ENCODE assay signal across 1 cellular context in the genomic region with DNA sequence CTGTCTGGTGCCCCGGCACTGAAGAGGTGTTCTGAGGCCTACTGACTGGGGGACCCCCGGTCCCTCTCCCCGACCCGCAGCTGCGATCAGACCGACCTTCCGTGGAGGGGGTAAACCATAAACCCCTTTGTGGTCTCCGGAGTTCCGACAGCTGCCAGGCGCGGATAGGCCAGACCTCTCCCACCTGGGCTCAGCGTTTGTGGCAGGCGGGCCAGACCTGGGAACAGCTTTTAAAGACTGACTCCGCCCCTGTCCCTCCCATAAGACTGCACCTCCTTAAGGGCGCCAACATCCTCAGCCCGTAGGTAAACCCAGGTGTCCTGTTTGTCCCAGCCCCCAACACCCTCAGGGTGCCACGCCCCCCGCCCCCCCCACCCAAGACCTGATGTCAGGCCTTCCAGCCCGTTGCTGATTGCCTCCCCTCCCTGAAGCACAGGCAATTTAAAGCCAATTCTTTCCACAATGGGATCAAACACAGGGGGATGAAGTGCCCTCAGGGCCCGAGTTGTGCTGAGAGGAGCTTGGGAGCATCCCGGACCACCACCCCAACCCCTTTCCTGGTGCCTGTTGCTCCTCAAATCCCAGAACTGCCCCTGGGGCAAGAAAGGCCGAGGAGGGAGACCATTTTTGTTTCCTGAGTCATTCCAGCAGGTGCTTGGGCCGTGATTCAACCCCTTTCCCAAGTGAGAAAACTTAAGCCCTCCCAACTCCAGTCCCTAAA.
TF ChIP-seq lines count a peak whose summit lies in the region.

TSS of gene SOX15 (minus strand) at position 204 of the 721 bp plus-strand sequence. CDS start 418 bp downstream, outside the sequence.

TF ChIP-seq in SK-N-SH treated with all-trans-retinoic acid at 6 μM for 48 hours, 23 proteins besides CTCF, POLR2A, EP300 and RAD21 (continued from another document):
- TF ChIP-seq, protein P1, sequence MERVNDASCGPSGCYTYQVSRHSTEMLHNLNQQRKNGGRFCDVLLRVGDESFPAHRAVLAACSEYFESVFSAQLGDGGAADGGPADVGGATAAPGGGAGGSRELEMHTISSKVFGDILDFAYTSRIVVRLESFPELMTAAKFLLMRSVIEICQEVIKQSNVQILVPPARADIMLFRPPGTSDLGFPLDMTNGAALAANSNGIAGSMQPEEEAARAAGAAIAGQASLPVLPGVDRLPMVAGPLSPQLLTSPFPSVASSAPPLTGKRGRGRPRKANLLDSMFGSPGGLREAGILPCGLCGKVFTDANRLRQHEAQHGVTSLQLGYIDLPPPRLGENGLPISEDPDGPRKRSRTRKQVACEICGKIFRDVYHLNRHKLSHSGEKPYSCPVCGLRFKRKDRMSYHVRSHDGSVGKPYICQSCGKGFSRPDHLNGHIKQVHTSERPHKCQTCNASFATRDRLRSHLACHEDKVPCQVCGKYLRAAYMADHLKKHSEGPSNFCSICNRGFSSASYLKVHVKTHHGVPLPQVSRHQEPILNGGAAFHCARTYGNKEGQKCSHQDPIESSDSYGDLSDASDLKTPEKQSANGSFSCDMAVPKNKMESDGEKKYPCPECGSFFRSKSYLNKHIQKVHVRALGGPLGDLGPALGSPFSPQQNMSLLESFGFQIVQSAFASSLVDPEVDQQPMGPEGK (CRISPR knock-in tag; IDR thresholded peaks at IDR 0.05; ENCODE audit: borderline replicate concordance) = no peak
- no peak for TF ChIP-seq ZNF70 (CRISPR knock-in tag; IDR thresholded peaks at IDR 0.05)
